16 cellular contexts compared by ENCODE assay signal in genomic region chr22:41511521-41511968, GRCh38. TPM values are rescaled to one million over a fixed set of nuclear protein-coding genes. Genes with fewer than 3 reads are reported as not detected.
DNase-seq lines count a peak whose midpoint lies in the region; TF ChIP-seq lines count a peak whose summit lies in the region.
"Had no signal": no experiment of that assay in that cellular context is flagged by ENCODE, and none has a peak within 500 bp of the region (broad histone marks: within the 10 kb centered on the region; RNA-seq: fewer than 3 reads in every experiment).

No MANE protein-coding gene starts in this region.

- peaks cover 21% of the 10 kb centered on the region for H3K4me1 ChIP-seq in A673 (ENCODE audit: insufficient read depth, low read length, poor library complexity, severe bottlenecking)
- peaks cover 23% of the 10 kb centered on the region for H3K4me1 ChIP-seq in PC-9 (replicated peaks; ENCODE audit: insufficient read depth)
- H3K4me1 ChIP-seq in cardiac muscle cell (ENCODE audit: low read depth), result peaks cover 25% of the 10 kb centered on the region
- peaks cover 12% of the 10 kb centered on the region for H3K4me1 ChIP-seq in osteoblast (ENCODE audit: insufficient read depth, low read length)
- H3K4me1 ChIP-seq in adrenal gland (replicated peaks in 1 of 2), result peaks cover 19 to 21% of the 10 kb centered on the region in 2 donors
- H3K4me1 ChIP-seq: SJSA1 had no signal

- H3K4me3 ChIP-seq in A673 (ENCODE audit: low read depth, low read length, poor library complexity, severe bottlenecking), result no peak overlapping the region
- H3K4me3 ChIP-seq in PC-9, result no peak overlapping the region
- H3K4me3 ChIP-seq in cardiac muscle cell, result no peak overlapping the region
- no peak overlapping the region for H3K4me3 ChIP-seq in osteoblast (ENCODE audit: insufficient read depth, low read length)
- no peak overlapping the region for H3K4me3 ChIP-seq in adrenal gland
- H3K4me3 ChIP-seq: SJSA1 had no signal

- no peaks in the 10 kb centered on the region for H3K27me3 Mint-ChIP-seq in activated naive CD4-positive, alpha-beta T cell treated with anti-CD3 and anti-CD28 coated beads, Interleukin-2, amount 10 ng/mL, durations not matched to agents 7 days and 5 days
- H3K27me3 Mint-ChIP-seq: effector memory CD8-positive, alpha-beta T cell; naive thymus-derived CD8-positive, alpha-beta T cell had no signal

- H3K4me2 ChIP-seq in PC-9, result no peak overlapping the region
- H3K4me2 ChIP-seq in osteoblast (ENCODE audit: insufficient read depth, low read length), result no peak overlapping the region

- peaks cover 20% of the 10 kb centered on the region; the same call in 1 of the 2 replicates for H3F3A ChIP-seq in PC-9 (ENCODE audit: insufficient read depth, low read depth)

- H2AFZ ChIP-seq in PC-9 (no peak overlapping the region), osteoblast (ENCODE audit: low read length) (no peak overlapping the region)

- H3K36me3 Mint-ChIP-seq in activated naive CD4-positive, alpha-beta T cell treated with anti-CD3 and anti-CD28 coated beads, Interleukin-2, amount 10 ng/mL, durations not matched to agents 7 days and 5 days, result peaks cover 21% of the 10 kb centered on the region

- CTCF ChIA-PET in A673 (lab: Charles Lee) (no interaction called here), PC-9 (lab: Charles Lee) (no interaction called here)
- CTCF ChIA-PET in activated naive CD4-positive, alpha-beta T cell treated with anti-CD3 and anti-CD28 coated beads, Interleukin-2, amount 10 ng/mL, durations not matched to agents 7 days and 5 days (lab: Charles Lee), result interaction anchor here (1.5 kb wide), 1 partner anchor 108 kb away, joined by 5 read pairs; no protein-coding TSS in a partner anchor

- H3K27ac ChIP-seq in A673 (ENCODE audit: low read depth, low read length, poor library complexity, severe bottlenecking) (peak overlapping the region; percentile 79), PC-9 (peak overlapping the region; percentile 51), cardiac muscle cell (peak overlapping the region; percentile 88), osteoblast (ENCODE audit: low read depth, low read length) (no peak overlapping the region), adrenal gland (peak overlapping the region in 2 of 5 donors; percentile 42 to 62)
- H3K27ac ChIP-seq: SJSA1 had no signal

- H3K27me3 ChIP-seq in A673 (replicated peaks; ENCODE audit: insufficient read depth, low read depth, low read length, poor library complexity) (no peaks in the 10 kb centered on the region), PC-9 (ENCODE audit: insufficient read depth, low read depth) (no peaks in the 10 kb centered on the region), cardiac muscle cell (no peaks in the 10 kb centered on the region), osteoblast (ENCODE audit: insufficient read depth, low read length) (no peaks in the 10 kb centered on the region), adrenal gland (no peaks in the 10 kb centered on the region)
- H3K27me3 ChIP-seq: SJSA1 had no signal

- H3K9me3 Mint-ChIP-seq in activated naive CD4-positive, alpha-beta T cell treated with anti-CD3 and anti-CD28 coated beads, Interleukin-2, amount 10 ng/mL, durations not matched to agents 7 days and 5 days, result no peaks in the 10 kb centered on the region
- H3K9me3 Mint-ChIP-seq: effector memory CD8-positive, alpha-beta T cell; naive thymus-derived CD8-positive, alpha-beta T cell had no signal

- H4K20me1 ChIP-seq in PC-9 (ENCODE audit: insufficient read depth) (peaks cover 11% of the 10 kb centered on the region; the same call in 1 of the 2 replicates), osteoblast (ENCODE audit: insufficient read depth, low read length) (peaks cover 2% of the 10 kb centered on the region)

- WGBS in adrenal gland, 4 donors, result 74 to 83% (median 83%) methylated on average over 2 of the region's 2 CpGs

- peaks cover 4% of the 10 kb centered on the region for H3K79me2 ChIP-seq in PC-9 (ENCODE audit: low read depth)
- H3K79me2 ChIP-seq in osteoblast (ENCODE audit: insufficient read depth, low read length), result peaks cover 13% of the 10 kb centered on the region

- no peaks in the 10 kb centered on the region for H3K9me2 ChIP-seq in PC-9 (ENCODE audit: insufficient read depth)

- H3K36me3 ChIP-seq in A673 (ENCODE audit: insufficient read depth, low read length, poor library complexity, severe bottlenecking), result peaks cover 47% of the 10 kb centered on the region
- H3K36me3 ChIP-seq in PC-9 (ENCODE audit: low read depth), result peaks cover 19% of the 10 kb centered on the region
- H3K36me3 ChIP-seq in cardiac muscle cell, result peaks cover 29% of the 10 kb centered on the region
- peaks cover 52% of the 10 kb centered on the region for H3K36me3 ChIP-seq in osteoblast (ENCODE audit: insufficient read depth, low read length)
- H3K36me3 ChIP-seq in adrenal gland (replicated peaks in 1 of 2), result peaks cover 0 to 76% of the 10 kb centered on the region in 2 donors

- H3K4me1 Mint-ChIP-seq in activated naive CD4-positive, alpha-beta T cell treated with anti-CD3 and anti-CD28 coated beads, Interleukin-2, amount 10 ng/mL, durations not matched to agents 7 days and 5 days, result no peaks in the 10 kb centered on the region

- intact Hi-C loops in A673 (cut with micrococcal nuclease; ENCODE audit: unreplicated experiment), result loop anchor here (10.0 kb wide), 1 partner anchor 587 kb away; no protein-coding TSS in a partner anchor
- intact Hi-C loops in PC-9 (cut with micrococcal nuclease; ENCODE audit: unreplicated experiment), result loop anchor here (10.0 kb wide), 1 partner anchor 327 kb away; no protein-coding TSS in a partner anchor
- intact Hi-C loops in adrenal gland (cut with DNase I), result loop anchor here in 1 of 2 donors (10.0 kb wide), 1 partner anchor 47 kb away; the partner anchor contains the start of genes ACO2 and PHF5A

- no peak overlapping the region for H3K4me3 Mint-ChIP-seq in activated naive CD4-positive, alpha-beta T cell treated with anti-CD3 and anti-CD28 coated beads, Interleukin-2, amount 10 ng/mL, durations not matched to agents 7 days and 5 days
- H3K4me3 Mint-ChIP-seq: effector memory CD8-positive, alpha-beta T cell; naive thymus-derived CD8-positive, alpha-beta T cell had no signal

- POLR2A ChIA-PET in A673 (lab: Charles Lee; ENCODE audit: low non-redundant PET) (no interaction called here), PC-9 (lab: Charles Lee; ENCODE audit: unreplicated experiment) (no interaction called here)

- H3K9me3 ChIP-seq in A673 (ENCODE audit: low read depth, low read length, poor library complexity, severe bottlenecking) (no peaks in the 10 kb centered on the region), PC-9 (ENCODE audit: insufficient read depth, low read depth) (no peaks in the 10 kb centered on the region), cardiac muscle cell (ENCODE audit: low read depth) (no peaks in the 10 kb centered on the region), osteoblast (ENCODE audit: low read depth, low read length) (no peaks in the 10 kb centered on the region), adrenal gland (replicated peaks in 1 of 3) (no peaks in the 10 kb centered on the region)
- H3K9me3 ChIP-seq: SJSA1 had no signal

- no peak for TF ChIP-seq POLR2A in adrenal gland (IDR thresholded peaks at IDR 0.05)

- BruUV-seq in A673 (replicated peaks; lab: Mats Ljungman, UMichigan), result no TSS peak
- no TSS peak for BruUV-seq in PC-9 (replicated peaks; lab: Mats Ljungman, UMichigan)

- H3K27ac Mint-ChIP-seq in activated naive CD4-positive, alpha-beta T cell treated with anti-CD3 and anti-CD28 coated beads, Interleukin-2, amount 10 ng/mL, durations not matched to agents 7 days and 5 days, result no peak overlapping the region
- H3K27ac Mint-ChIP-seq: effector memory CD8-positive, alpha-beta T cell had no signal

- TF ChIP-seq CTCF in A673 (conservative IDR thresholded peaks at IDR 0.05; ENCODE audit: low read depth, low read length) (no peak), PC-9 (conservative IDR thresholded peaks at IDR 0.05) (no peak), cardiac muscle cell (IDR thresholded peaks at IDR 0.05; ENCODE audit: low read depth, low read length) (no peak), osteoblast (IDR thresholded peaks at IDR 0.05; ENCODE audit: extremely low read depth, low read depth, low read length) (no peak), adrenal gland (IDR thresholded peaks at IDR 0.05) (no peak)

- DNase-seq in A673 (ENCODE audit: low spot score) (no peak), PC-9 (no peak), cardiac muscle cell (ENCODE audit: low read depth in 1 of 2, low spot score in 1 of 2) (no peak), osteoblast (ENCODE audit: insufficient read length, low spot score, missing footprints) (peak; percentile 65), SKM-1 treated with dmso at 0.1 percent for 144 hours (lab: John Stamatoyannopoulos, UW; ENCODE audit: unreplicated experiment) (no peak), adrenal gland (no peak), NCI-H446 treated with DMSO at 0.1 percent for 48 hours (lab: John Stamatoyannopoulos, UW) (no peak)
- DNase-seq in activated naive CD4-positive, alpha-beta T cell treated with anti-CD3 and anti-CD28 coated beads, Interleukin-2, amount 10 ng/mL, durations not matched to agents 7 days and 5 days, result no peak
- DNase-seq: activated CD4-positive, alpha-beta T cell treated with anti-CD3 and anti-CD28 coated beads for 1 hour; activated effector memory CD4-positive, alpha-beta T cell treated with anti-CD3 and anti-CD28 coated beads, Interleukin-2, amount 50 U/mL, for 16 hours; effector memory CD8-positive, alpha-beta T cell; GOT3; NCI-H1694; NCI-H524 treated with DMSO at 0.1 percent for 48 hours had no signal

RNA-seq across cellular contexts. Expression of gene POLR3H, which starts 32.7 kb away (rescaled TPM):
- 79.5 and 92.1 TPM in 2 replicates for total RNA-seq in A673 (2021)
- total RNA-seq in PC-9 (2021), result 47.6 and 49.7 TPM in 2 replicates
- 11.4 and 12.5 TPM in 2 replicates for total RNA-seq in cardiac muscle cell
- 24.7 and 30.9 TPM in 2 replicates for polyA plus RNA-seq in cardiac muscle cell
- total RNA-seq in osteoblast, result 26.2 and 27.9 TPM in 2 replicates
- total RNA-seq in adrenal gland, result 10 to 100 TPM; 18.7 to 92.6 (median 41.8) TPM
- 10 to 100 TPM; 45.1 to 61.5 (median 53.6) TPM for polyA plus RNA-seq in adrenal gland

RNA-seq across cellular contexts. Expression of gene ACO2, which starts 42.6 kb away (rescaled TPM):
- total RNA-seq in A673 (2021) (125 and 127 TPM in 2 replicates), PC-9 (2021) (76.7 and 80.0 TPM in 2 replicates), cardiac muscle cell (183 and 223 TPM in 2 replicates), osteoblast (57.9 and 60.4 TPM in 2 replicates), adrenal gland (100 to 1,000 TPM; 129 to 212 (median 151) TPM)
- polyA plus RNA-seq in cardiac muscle cell (247 and 328 TPM in 2 replicates), adrenal gland (100 to 1,000 TPM in 1 of 3 donors, 10 to 100 TPM in 2; 35.5 to 135 (median 64.8) TPM)

RNA-seq across cellular contexts. Expression of gene PHF5A, which starts 43.1 kb away (rescaled TPM):
- 72.6 and 85.5 TPM in 2 replicates for total RNA-seq in A673 (2021)
- total RNA-seq in PC-9 (2021), result 49.1 and 62.9 TPM in 2 replicates
- total RNA-seq in cardiac muscle cell, result 32.2 and 42.2 TPM in 2 replicates
- 25.9 and 26.9 TPM in 2 replicates for polyA plus RNA-seq in cardiac muscle cell
- total RNA-seq in osteoblast, result 27.7 and 38.4 TPM in 2 replicates
- 10 to 100 TPM; 18.2 to 35.9 (median 27.1) TPM for total RNA-seq in adrenal gland
- 10 to 100 TPM; 29.5 to 50.8 (median 38.4) TPM for polyA plus RNA-seq in adrenal gland

RNA-seq across cellular contexts. Expression of gene CSDC2, which starts 49.3 kb away (rescaled TPM):
- 1.8 and 2.6 TPM in 2 replicates for total RNA-seq in A673 (2021)
- total RNA-seq in PC-9 (2021), result 0.13 TPM in 1 of 2 replicates, not detected in the other
- total RNA-seq in cardiac muscle cell, result 4.2 and 4.3 TPM in 2 replicates
- polyA plus RNA-seq in cardiac muscle cell, result 5.0 and 5.1 TPM in 2 replicates
- total RNA-seq in osteoblast, result 0.88 and 1.1 TPM in 2 replicates
- 100 to 1,000 TPM in 7 of 8 donors, 10 to 100 TPM in 1; 81.5 to 281 (median 183) TPM for total RNA-seq in adrenal gland
- polyA plus RNA-seq in adrenal gland, result 100 to 1,000 TPM in 2 of 3 donors, 1 to 10 TPM in 1; 7.5 to 368 (median 212) TPM
- total RNA-seq: naive thymus-derived CD8-positive, alpha-beta T cell; SJSA1 had no signal
- polyA plus RNA-seq: naive thymus-derived CD8-positive, alpha-beta T cell had no signal
